Comparison of ENCODE assay signal across 8 cellular contexts in genomic region chr4:165502919-165503907, GRCh38.
DNase-seq lines count a peak whose midpoint lies in the region; ATAC-seq and TF ChIP-seq lines count a peak whose summit lies in the region.

No MANE protein-coding gene starts in this region.

- ATAC-seq in GM21619 (IDR thresholded peaks at IDR 0.05; ENCODE audit: unreplicated experiment) (peak; percentile 72), PC-3 (peak; percentile 86), gastroesophageal sphincter (peak; percentile 79)

- no peaks in the 10 kb centered on the region for H3K79me2 ChIP-seq in ACC112 (ENCODE audit: control insufficient read depth, insufficient read depth, low read length, unreplicated experiment)
- no peaks in the 10 kb centered on the region for H3K79me2 ChIP-seq in PC-3 (ENCODE audit: low read length)

- H3K36me3 ChIP-seq in ACC112 (ENCODE audit: insufficient read depth, low read length) (no peaks in the 10 kb centered on the region), PC-3 (ENCODE audit: low read depth, low read length) (no peaks in the 10 kb centered on the region), gastroesophageal sphincter (peaks cover 0 to 12% of the 10 kb centered on the region in 2 donors)

- H3K4me3 ChIP-seq in ACC112 (ENCODE audit: low read depth, low read length) (no peak overlapping the region), PC-3 (ENCODE audit: low read length) (no peak overlapping the region), gastroesophageal sphincter (no peak overlapping the region)

- POLR2A ChIA-PET in PC-3 (lab: Charles Lee; ENCODE audit: unreplicated experiment), result interaction anchor here (0.6 to 0.7 kb wide), 2 partner anchors 290 to 1681 kb away, joined by 4 read pairs; no protein-coding TSS in a partner anchor

- no peak for TF ChIP-seq CTCF in PC-3 (conservative IDR thresholded peaks at IDR 0.05; ENCODE audit: low read depth, low read length)
- no peak for TF ChIP-seq CTCF in gastroesophageal sphincter (IDR thresholded peaks at IDR 0.05)

- H3K9me2 ChIP-seq in PC-3 (replicated peaks; ENCODE audit: low read length), result no peaks in the 10 kb centered on the region

- TF ChIP-seq EP300 in gastroesophageal sphincter (IDR thresholded peaks at IDR 0.05), result no peak

- 74 to 79% methylated on average over 6 to 7 of the region's 7 CpGs for WGBS in gastroesophageal sphincter (ENCODE audit: low coverage in 1 of 2), 2 donors

- BruUV-seq in PC-3 (replicated peaks; lab: Mats Ljungman, UMichigan), result no TSS peak

- H3F3A ChIP-seq in PC-3 (ENCODE audit: low read length, unreplicated experiment), result no peaks in the 10 kb centered on the region

- intact Hi-C loops in PC-3 (cut with micrococcal nuclease), result no loop called here

- H3K4me1 ChIP-seq in ACC112 (ENCODE audit: control insufficient read depth, insufficient read depth, low read length, unreplicated experiment), result peaks cover 32% of the 10 kb centered on the region
- H3K4me1 ChIP-seq in PC-3 (ENCODE audit: insufficient read depth, low read length), result peaks cover 35% of the 10 kb centered on the region
- H3K4me1 ChIP-seq in gastroesophageal sphincter, result peaks cover 0 to 35% (median 0%) of the 10 kb centered on the region in 3 donors

- H2AFZ ChIP-seq in ACC112 (ENCODE audit: low read length, unreplicated experiment), result peak overlapping the region; percentile 10
- H2AFZ ChIP-seq in PC-3 (ENCODE audit: low read length), result 0 out of 2 replicates have a peak overlapping the region, but pooled peaks have one; percentile 9

- H3K27ac ChIP-seq in ACC112 (ENCODE audit: low read depth, low read length) (peak overlapping the region; percentile 90), PC-3 (ENCODE audit: low read length) (peak overlapping the region; percentile 93), gastroesophageal sphincter (no peak overlapping the region)

- H3K4me2 ChIP-seq in PC-3 (ENCODE audit: low read length), result peak overlapping the region; percentile 52

- H3K27me3 ChIP-seq in ACC112 (ENCODE audit: insufficient read depth, low read length) (no peaks in the 10 kb centered on the region), PC-3 (ENCODE audit: low read length) (no peaks in the 10 kb centered on the region), gastroesophageal sphincter (no peaks in the 10 kb centered on the region)

- H4K20me1 ChIP-seq in PC-3 (ENCODE audit: low read length), result no peaks in the 10 kb centered on the region

- H3K9ac ChIP-seq in PC-3 (ENCODE audit: low read length), result peak overlapping the region; percentile 61

- CTCF ChIA-PET in PC-3 (lab: Charles Lee), result no interaction called here

- DNase-seq in PC-3, result peak; percentile 80
- no peak for DNase-seq in GM19240 (ENCODE audit: insufficient read length, low spot score)
- DNase-seq in AML-193 (lab: John Stamatoyannopoulos, UW), result no peak
- no peak for DNase-seq in activated T-cell treated with anti-CD3 and anti-CD28 coated beads, Interleukin-2, amount 50 U/mL, for 1 hour
- no peak for DNase-seq in NCI-H524 (lab: John Stamatoyannopoulos, UW)

- TF ChIP-seq POLR2A in gastroesophageal sphincter (IDR thresholded peaks at IDR 0.05), result no peak

- H3K9me3 ChIP-seq in PC-3 (ENCODE audit: low read length) (no peaks in the 10 kb centered on the region), gastroesophageal sphincter (no peaks in the 10 kb centered on the region)

Comparison
In these comparisons a context has a peak if more than half of its experiments do, and no peak if none do; other contexts are left out.
1. H3K27ac ChIP-seq: peak in ACC112 (single experiment) and PC-3 (single experiment); none in gastroesophageal sphincter (0 of 4).
2. Peak in every context shown above with its lines, with median percentiles within 50 percentile points of each other: ATAC-seq.